7 cellular contexts compared by ENCODE assay signal in genomic region chr19:45125975-45126493, GRCh38. TPM values are rescaled to one million over a fixed set of nuclear protein-coding genes. Genes with fewer than 3 reads are reported as not detected.
DNase-seq lines count a peak whose midpoint lies in the region; ATAC-seq, FAIRE-seq and TF ChIP-seq lines count a peak whose summit lies in the region.

No MANE protein-coding gene starts in this region.

- H3K4me1 ChIP-seq in KMS-11 (ENCODE audit: low read depth, poor library complexity, severe bottlenecking) = peaks cover 64% of the 10 kb centered on the region
- peaks cover 5% of the 10 kb centered on the region for H3K4me1 ChIP-seq in astrocyte (ENCODE audit: insufficient read depth, low read length)

- H3K79me2 ChIP-seq in KMS-11 (ENCODE audit: insufficient read depth, low read depth) (peaks cover 78% of the 10 kb centered on the region), astrocyte (ENCODE audit: insufficient read depth, low read length) (peaks cover 87% of the 10 kb centered on the region)

- H4K20me1 ChIP-seq in KMS-11 (ENCODE audit: insufficient read depth) (no peaks in the 10 kb centered on the region), astrocyte (ENCODE audit: insufficient read depth, low read length) (peaks cover 95% of the 10 kb centered on the region)

- ATAC-seq in T-helper 17 cell (peak; percentile 94), GM19397 (IDR thresholded peaks at IDR 0.05; ENCODE audit: unreplicated experiment) (no peak)

- H2AFZ ChIP-seq in KMS-11 (ENCODE audit: low read depth) (no peak overlapping the region), astrocyte (ENCODE audit: low read depth, low read length) (no peak overlapping the region)

- H3K9me3 ChIP-seq in T-helper 17 cell (ENCODE audit: control insufficient read depth, low read length, poor library complexity, severe bottlenecking) (no peaks in the 10 kb centered on the region), astrocyte (ENCODE audit: insufficient read depth, low read depth, low read length) (no peaks in the 10 kb centered on the region)

- DNase-seq in GM10266 (ENCODE audit: extremely low spot score) (no peak), T-helper 17 cell (peak; percentile 26 to 55 (median 28)), astrocyte (ENCODE audit: low read depth) (no peak), immature natural killer cell (peak; percentile 48 to 61 (median 57))
- peak; percentile 52 to 60 for DNase-seq in stimulated activated CD4-positive, alpha-beta T cell treated with anti-CD3 and anti-CD28 coated beads, Interleukin-4, amount 100 ng/mL, for 4 hours

- TF ChIP-seq CTCF in GM10266 (IDR thresholded peaks at IDR 0.05; ENCODE audit: control insufficient read depth, insufficient read depth, low read depth, missing control alignments) (peak; percentile 90), KMS-11 (conservative IDR thresholded peaks at IDR 0.05; ENCODE audit: low read depth, low read length) (peak; percentile 83), astrocyte (IDR thresholded peaks at IDR 0.05; ENCODE audit: insufficient read depth, low read depth, low read length) (peak; percentile 59)

- no peak overlapping the region for H3K4me2 ChIP-seq in KMS-11
- no peak overlapping the region for H3K4me2 ChIP-seq in astrocyte (ENCODE audit: low read length)

- FAIRE-seq in astrocyte (lab: Jason Lieb, UNC) = no peak

- H3K27me3 Mint-ChIP-seq in T-helper 17 cell (no peaks in the 10 kb centered on the region), astrocyte (ENCODE audit: low read depth, unreplicated experiment) (no peaks in the 10 kb centered on the region), immature natural killer cell (ENCODE audit: low read depth in 3 of 3) (peaks cover 0 to 2% (median 0%) of the 10 kb centered on the region in 3 donors)

- H3K27ac ChIP-seq in KMS-11 = no peak overlapping the region
- no peak overlapping the region for H3K27ac ChIP-seq in astrocyte (ENCODE audit: low read depth, low read length)

- H3K4me1 Mint-ChIP-seq in T-helper 17 cell (peaks cover 18% of the 10 kb centered on the region), astrocyte (ENCODE audit: low read depth, unreplicated experiment) (peaks cover 3% of the 10 kb centered on the region), immature natural killer cell (peaks cover 29 to 36% of the 10 kb centered on the region in 2 donors)

- no peak overlapping the region for H3K27ac Mint-ChIP-seq in T-helper 17 cell
- H3K27ac Mint-ChIP-seq in astrocyte (ENCODE audit: unreplicated experiment) = no peak overlapping the region
- H3K27ac Mint-ChIP-seq in immature natural killer cell = no peak overlapping the region

- H3K4me3 Mint-ChIP-seq in T-helper 17 cell (no peak overlapping the region), astrocyte (ENCODE audit: unreplicated experiment) (no peak overlapping the region), immature natural killer cell (no peak overlapping the region)

- H3K9me3 Mint-ChIP-seq in astrocyte (ENCODE audit: unreplicated experiment) = no peaks in the 10 kb centered on the region
- H3K9me3 Mint-ChIP-seq in immature natural killer cell = no peaks in the 10 kb centered on the region

- H3K9ac ChIP-seq in KMS-11 = no peak overlapping the region
- no peak overlapping the region for H3K9ac ChIP-seq in astrocyte (ENCODE audit: low read length)

- H3K36me3 ChIP-seq in KMS-11 (ENCODE audit: insufficient read depth) = no peaks in the 10 kb centered on the region
- H3K36me3 ChIP-seq in astrocyte (ENCODE audit: insufficient read depth, low read length) = no peaks in the 10 kb centered on the region

- H3K36me3 Mint-ChIP-seq in T-helper 17 cell (ENCODE audit: low read depth) (no peaks in the 10 kb centered on the region), astrocyte (ENCODE audit: low read depth, unreplicated experiment) (peaks cover 2% of the 10 kb centered on the region), immature natural killer cell (no peaks in the 10 kb centered on the region)

- H3K27me3 ChIP-seq in KMS-11 (ENCODE audit: insufficient read depth, low read depth) (no peaks in the 10 kb centered on the region), astrocyte (ENCODE audit: insufficient read depth, low read length) (no peaks in the 10 kb centered on the region)

- H3K4me3 ChIP-seq in KMS-11 (IDR thresholded peaks at IDR 0.05; ENCODE audit: insufficient read depth, low read depth, low read length) (no peak overlapping the region), astrocyte (ENCODE audit: insufficient read depth, low read depth, low read length) (no peak overlapping the region)

RNA-seq across cellular contexts. Expression of gene PPP1R37, which starts 33.1 kb away (rescaled TPM):
- 10 to 100 TPM; 15.2 to 20.9 TPM for total RNA-seq in T-helper 17 cell
- total RNA-seq in astrocyte = 29.1 and 29.2 TPM in 2 replicates
- polyA plus RNA-seq in immature natural killer cell = 1 to 10 TPM in 1 of 3 donors, under 1 TPM in 1, not detected in 1; 0.37 to 1.1 TPM

RNA-seq across cellular contexts. Expression of gene NKPD1, which starts 34.7 kb away (rescaled TPM):
- total RNA-seq in T-helper 17 cell (under 1 TPM; 0.57 to 0.97 TPM), astrocyte (not detected in 2 replicates)
- under 1 TPM in 2 of 3 donors, not detected in 1; 0.18 to 0.43 TPM for polyA plus RNA-seq in immature natural killer cell

RNA-seq across cellular contexts. Expression of gene GEMIN7, which starts 47.0 kb away (rescaled TPM):
- total RNA-seq in T-helper 17 cell (1 to 10 TPM; 8.8 TPM), astrocyte (44.8 and 46.0 TPM in 2 replicates)
- 100 to 1,000 TPM; 120 to 130 (median 123) TPM for polyA plus RNA-seq in immature natural killer cell

RNA-seq across cellular contexts. Expression of gene ZNF296, which starts 49.8 kb away (rescaled TPM):
- total RNA-seq in T-helper 17 cell (1 to 10 TPM; 3.4 to 3.5 TPM), astrocyte (3.0 and 3.1 TPM in 2 replicates)
- 10 to 100 TPM in 2 of 3 donors, 1 to 10 TPM in 1; 4.0 to 25.6 (median 12.4) TPM for polyA plus RNA-seq in immature natural killer cell

RNA-seq across cellular contexts. Expression of gene TRAPPC6A, which starts 52.0 kb away (rescaled TPM):
- 10 to 100 TPM; 47.5 to 61.2 TPM for total RNA-seq in T-helper 17 cell
- 14.7 and 16.4 TPM in 2 replicates for total RNA-seq in astrocyte
- polyA plus RNA-seq in immature natural killer cell = 100 to 1,000 TPM; 132 to 193 (median 166) TPM

Comparison
In these comparisons a context has a peak if more than half of its experiments do, and no peak if none do; other contexts are left out.
1. DNase-seq: peak in T-helper 17 cell (3 of 3), immature natural killer cell (3 of 3) and stimulated activated CD4-positive, alpha-beta T cell treated with anti-CD3 and anti-CD28 coated beads, Interleukin-4, amount 100 ng/mL, for 4 hours (2 of 2); none in GM10266 (single experiment) and astrocyte (single experiment).
2. Peak in every context shown above with its lines, with median percentiles within 50 percentile points of each other: CTCF ChIP-seq.